In the genomic region with DNA sequence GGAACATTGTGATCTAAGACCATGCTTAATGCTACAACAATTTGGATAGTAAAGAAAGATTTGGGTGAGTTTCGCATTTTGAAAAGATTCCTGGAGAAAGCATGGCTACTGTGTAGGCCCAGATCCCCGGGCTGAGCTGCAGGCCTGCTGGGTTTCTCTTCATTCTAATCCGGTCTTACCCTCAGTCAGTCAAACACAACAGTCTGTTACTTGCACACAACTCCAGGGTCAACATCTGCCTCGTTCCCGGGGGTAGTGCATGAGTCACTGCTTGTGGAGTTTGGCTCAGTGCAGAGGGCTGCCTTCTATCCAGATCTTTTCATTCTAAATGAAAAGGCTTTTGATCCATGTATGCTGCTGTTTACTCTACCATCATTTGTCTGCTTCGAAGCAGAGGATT, we compare ENCODE assay signal across 12 cellular contexts.
DNase-seq lines count a peak whose midpoint lies in the region; ATAC-seq and TF ChIP-seq lines count a peak whose summit lies in the region.
"Had no signal": no experiment of that assay in that cellular context is flagged by ENCODE, and none has a peak within 500 bp of the region (broad histone marks: within the 10 kb centered on the region; RNA-seq: fewer than 3 reads in every experiment).

No MANE protein-coding gene starts in this region.

- no peaks in the 10 kb centered on the region for H3K27me3 ChIP-seq in tibial artery
- H3K27me3 ChIP-seq: SJSA1 had no signal

- peaks cover 0 to 18% (median 3%) of the 10 kb centered on the region in 4 donors for H3K4me1 ChIP-seq in tibial artery
- H3K4me1 ChIP-seq: SJSA1 had no signal

- intact Hi-C loops in tibial artery (cut with DNase I; ENCODE audit: low total_unique reads): no loop called here

- DNase-seq in NCI-H2171 treated with DMSO at 0.1 percent for 48 hours (lab: John Stamatoyannopoulos, UW) (peak; percentile 62), NCI-H2171 (lab: John Stamatoyannopoulos, UW) (no peak), caudate nucleus (lab: John Stamatoyannopoulos, UW) (peak in 48 of 61 donors; percentile 2 to 77 (median 27)), iris pigment epithelial cell (ENCODE audit: low read depth) (peak; percentile 3), tibial artery (peak; percentile 32 to 76), NCI-H1092 treated with DMSO at 0.1 percent for 48 hours (lab: John Stamatoyannopoulos, UW) (no peak), HEK293T (ENCODE audit: extremely low spot score) (no peak)
- DNase-seq: 8988T, erythroblast, Kasumi-1 had no signal

- H3K27ac ChIP-seq in caudate nucleus (ENCODE audit: low read depth, low read length): peak overlapping the region; percentile 61
- H3K27ac ChIP-seq in tibial artery: peak overlapping the region; percentile 32 to 34
- H3K27ac ChIP-seq: SJSA1 had no signal

- no peaks in the 10 kb centered on the region for H3K9me3 ChIP-seq in tibial artery
- H3K9me3 ChIP-seq: SJSA1 had no signal

- H3K4me3 ChIP-seq in tibial artery: no peak overlapping the region
- H3K4me3 ChIP-seq: SJSA1 had no signal

- CTCF ChIA-PET in HEK293T (lab: Yijun Ruan, JAX): no interaction called here

- POLR2A ChIA-PET in HEK293T (lab: Yijun Ruan, JAX): no interaction called here

- no peaks in the 10 kb centered on the region for H3K36me3 ChIP-seq in tibial artery
- H3K36me3 ChIP-seq: SJSA1 had no signal

- no peak for TF ChIP-seq CTCF in tibial artery (IDR thresholded peaks at IDR 0.05)

- ATAC-seq in GM19035 (IDR thresholded peaks at IDR 0.05; ENCODE audit: unreplicated experiment): no peak

TF ChIP-seq in HEK293T, 16 proteins besides CTCF, POLR2A, EP300 and RAD21:
- TF ChIP-seq, protein P1, sequence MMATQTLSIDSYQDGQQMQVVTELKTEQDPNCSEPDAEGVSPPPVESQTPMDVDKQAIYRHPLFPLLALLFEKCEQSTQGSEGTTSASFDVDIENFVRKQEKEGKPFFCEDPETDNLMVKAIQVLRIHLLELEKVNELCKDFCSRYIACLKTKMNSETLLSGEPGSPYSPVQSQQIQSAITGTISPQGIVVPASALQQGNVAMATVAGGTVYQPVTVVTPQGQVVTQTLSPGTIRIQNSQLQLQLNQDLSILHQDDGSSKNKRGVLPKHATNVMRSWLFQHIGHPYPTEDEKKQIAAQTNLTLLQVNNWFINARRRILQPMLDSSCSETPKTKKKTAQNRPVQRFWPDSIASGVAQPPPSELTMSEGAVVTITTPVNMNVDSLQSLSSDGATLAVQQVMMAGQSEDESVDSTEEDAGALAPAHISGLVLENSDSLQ (IDR thresholded peaks at IDR 0.05): no peak
- TF ChIP-seq TARDBP (IDR thresholded peaks at IDR 0.05) (no peak), ELF4 (IDR thresholded peaks at IDR 0.05) (no peak), LEF1 (IDR thresholded peaks at IDR 0.05; ENCODE audit: borderline replicate concordance) (no peak), SP1 (IDR thresholded peaks at IDR 0.05) (no peak), FOXK2 (IDR thresholded peaks at IDR 0.05) (no peak), BHLHE40 (IDR thresholded peaks at IDR 0.05; ENCODE audit: borderline replicate concordance) (no peak), ZNF384 (IDR thresholded peaks at IDR 0.05) (no peak), FOXA1 (IDR thresholded peaks at IDR 0.05) (no peak), SUZ12 (IDR thresholded peaks at IDR 0.05) (no peak), NFRKB (IDR thresholded peaks at IDR 0.05) (no peak), HDGF (IDR thresholded peaks at IDR 0.05; ENCODE audit: borderline replicate concordance) (no peak)

Comparison
In these comparisons a context has a peak if more than half of its experiments do, and no peak if none do; other contexts are left out.
1. DNase-seq: peak in NCI-H2171 treated with DMSO at 0.1 percent for 48 hours (single experiment), caudate nucleus (48 of 61), iris pigment epithelial cell (single experiment) and tibial artery (2 of 2); none in NCI-H2171 (single experiment), NCI-H1092 treated with DMSO at 0.1 percent for 48 hours (single experiment) and HEK293T (single experiment).